In genomic region chr4:108337923-108338322, GRCh38 we compare ENCODE assay signal across 14 cellular contexts.
DNase-seq lines count a peak whose midpoint lies in the region; ATAC-seq, FAIRE-seq and TF ChIP-seq lines count a peak whose summit lies in the region.
"Had no signal": no experiment of that assay in that cellular context is flagged by ENCODE, and none has a peak within 500 bp of the region (broad histone marks: within the 10 kb centered on the region; RNA-seq: fewer than 3 reads in every experiment).

No MANE protein-coding gene starts in this region.

- TF ChIP-seq POLR2A in K562 (conservative IDR thresholded peaks at IDR 0.05), result no peak

- intact Hi-C loops in K562 (cut with micrococcal nuclease), result no loop called here

- CTCF ChIA-PET in K562 (lab: Yijun Ruan, JAX; ENCODE audit: low intra/inter-chr PET ratio), result no interaction called here

- in situ Hi-C loops in K562 (cut with MboI), result no loop called here

- H3K36me3 ChIP-seq in K562 (ENCODE audit: control insufficient read depth, insufficient read depth, low read length) (no peaks in the 10 kb centered on the region), mesodermal cell (ENCODE audit: control insufficient read depth, insufficient read depth, low read length) (no peaks in the 10 kb centered on the region)
- H3K36me3 ChIP-seq: heart left ventricle had no signal

- peak; percentile 5 for DNase-seq in DMS53 treated with DMSO at 0.1 percent for 48 hours (lab: John Stamatoyannopoulos, UW; ENCODE audit: unreplicated experiment)
- peak; percentile 83 for DNase-seq in LNCaP clone FGC (ENCODE audit: low read depth)
- no peak for DNase-seq in K562 (ENCODE audit: extremely low read depth in 1 of 4, low spot score in 3 of 4)
- no peak for DNase-seq in NCI-H446 (lab: John Stamatoyannopoulos, UW)
- DNase-seq in KG1 (lab: John Stamatoyannopoulos, UW), result no peak
- DNase-seq in AML-193 (lab: John Stamatoyannopoulos, UW), result no peak
- DNase-seq in NCI-H2171 (lab: John Stamatoyannopoulos, UW), result no peak
- DNase-seq: activated CD4-positive, alpha-beta T cell treated with anti-CD3 and anti-CD28 coated beads for 36 hours; heart left ventricle; naive B cell; NCI-H1694 treated with DMSO at 0.1 percent for 48 hours; RPMI8226 had no signal

- H3K9me3 ChIP-seq in K562 (replicated peaks; ENCODE audit: control insufficient read depth, insufficient read depth, low read depth, low read length) (no peaks in the 10 kb centered on the region), mesodermal cell (ENCODE audit: control insufficient read depth, low read length) (no peaks in the 10 kb centered on the region)
- H3K9me3 ChIP-seq: heart left ventricle had no signal

- H3K9me1 ChIP-seq in K562 (ENCODE audit: control insufficient read depth, insufficient read depth, low read length), result no peaks in the 10 kb centered on the region

- TF ChIP-seq CTCF in LNCaP clone FGC (IDR thresholded peaks at IDR 0.05; ENCODE audit: control insufficient read depth, extremely low read depth, insufficient read depth), result no peak
- no peak for TF ChIP-seq CTCF in K562 (IDR thresholded peaks at IDR 0.05 in 2 of 3, conservative IDR thresholded peaks at IDR 0.05 in 1 of 3; ENCODE audit: insufficient read depth in 2 of 3, low read depth in 1 of 3, low read length in 3 of 3)

- H3K27ac ChIP-seq in K562 (ENCODE audit: extremely low read depth, low read depth, low read length), result no peak overlapping the region
- H3K27ac ChIP-seq in mesodermal cell (ENCODE audit: low read depth, low read length, severe bottlenecking), result peak overlapping the region; percentile 90
- H3K27ac ChIP-seq: heart left ventricle had no signal

- H3K4me1 ChIP-seq in K562 (replicated peaks in 1 of 2; ENCODE audit: control insufficient read depth in 2 of 2, insufficient read depth in 2 of 2, low read length in 2 of 2) (peaks cover 0 to under 1% of the 10 kb centered on the region in 2 experiments; a peak in 1 of 5 replicates), mesodermal cell (ENCODE audit: control insufficient read depth, insufficient read depth, low read length, poor library complexity, severe bottlenecking) (peaks cover 42% of the 10 kb centered on the region)

- no peaks in the 10 kb centered on the region for H3K79me2 ChIP-seq in K562 (ENCODE audit: control insufficient read depth, insufficient read depth, low read length)

- H3K4me2 ChIP-seq in K562 (ENCODE audit: insufficient read depth, low read length), result no peak overlapping the region

- no peak for TF ChIP-seq EP300 in K562 (IDR thresholded peaks at IDR 0.05; ENCODE audit: low read length)

- H4K20me1 ChIP-seq in K562 (replicated peaks; ENCODE audit: control insufficient read depth, insufficient read depth, low read length), result no peaks in the 10 kb centered on the region

- H2AFZ ChIP-seq in K562 (ENCODE audit: low read depth, low read length), result no peak overlapping the region

- no peak for FAIRE-seq in K562 (lab: Jason Lieb, UNC)

- POLR2A ChIA-PET in K562 (lab: Yijun Ruan, JAX), result interaction anchor here (0.6 kb wide), 1 partner anchor 14 kb away, joined by 3 read pairs; no protein-coding TSS in a partner anchor

- no TSS peak for BruUV-seq in K562 (replicated peaks; lab: Mats Ljungman, UMichigan)

- TF ChIP-seq RAD21 in K562 (CRISPR knock-in tag; conservative IDR thresholded peaks at IDR 0.05 in 1 of 2, IDR thresholded peaks at IDR 0.05 in 1 of 2), result no peak

- H3K9ac ChIP-seq in K562 (ENCODE audit: insufficient read depth in 1 of 2, low read depth in 2 of 2, low read length in 2 of 2), result no peak overlapping the region

- WGBS in K562 (ENCODE audit: insufficient coverage, low coverage, missing lambda C conversion rate), result 18% methylated on average over 1 of the region's 1 CpG
- 47 to 60% methylated on average over 1 of the region's 1 CpG for WGBS in mesodermal cell (ENCODE audit: insufficient coverage in 2 of 2), 2 experiments

- H3K4me3 ChIP-seq in LNCaP clone FGC (ENCODE audit: low read depth, low read length), result no peak overlapping the region
- H3K4me3 ChIP-seq in K562, result no peak overlapping the region
- no peak overlapping the region for H3K4me3 ChIP-seq in mesodermal cell (ENCODE audit: extremely low read depth, insufficient read depth, low read length, poor library complexity, severe bottlenecking)
- H3K4me3 ChIP-seq: heart left ventricle had no signal

- no peak for ATAC-seq in K562
- ATAC-seq: activated CD4-positive, alpha-beta T cell treated with anti-CD3 and anti-CD28 coated beads for 36 hours; activated naive CD4-positive, alpha-beta T cell treated with anti-CD3 and anti-CD28 coated beads, Interleukin-2, amount 50 U/mL, for 72 hours had no signal

- H3K27me3 ChIP-seq in K562 (ENCODE audit: control insufficient read depth in 2 of 2, insufficient read depth in 2 of 2, low read length in 2 of 2), result peaks cover 3 to 11% of the 10 kb centered on the region in 2 experiments; a peak in 2 of 5 replicates

TF ChIP-seq in K562, 482 proteins besides CTCF, POLR2A, EP300 and RAD21:
- TF ChIP-seq ZC3H8 (IDR thresholded peaks at IDR 0.05), result no peak
- TF ChIP-seq TCFL5 (CRISPR knock-in tag; conservative IDR thresholded peaks at IDR 0.05), result no peak
- no peak for TF ChIP-seq NR2C2 (CRISPR knock-in tag; IDR thresholded peaks at IDR 0.05)
- TF ChIP-seq NR2C2 (tag; IDR thresholded peaks at IDR 0.05), result no peak
- TF ChIP-seq TCF7 (IDR thresholded peaks at IDR 0.05; ENCODE audit: borderline replicate concordance), result no peak
- TF ChIP-seq ELF1 (tag; IDR thresholded peaks at IDR 0.05), result no peak
- no peak for TF ChIP-seq BRF2 (IDR thresholded peaks at IDR 0.05; ENCODE audit: borderline replicate concordance, insufficient read depth, insufficient read length)
- 0 out of 2 replicates have a peak, but pooled peaks have one; percentile 34 for TF ChIP-seq ESRRA (IDR thresholded peaks at IDR 0.05; ENCODE audit: borderline replicate concordance, low read depth)
TF ChIP-seq in K562: peak in this region for 1.

Comparison
In these comparisons a context has a peak if more than half of its experiments do, and no peak if none do; other contexts are left out.
1. DNase-seq: peak in DMS53 treated with DMSO at 0.1 percent for 48 hours (single experiment) and LNCaP clone FGC (single experiment); none in K562 (0 of 4), NCI-H446 (0 of 2), KG1 (single experiment), AML-193 (0 of 2) and NCI-H2171 (single experiment).